9 cellular contexts compared by ENCODE assay signal in the genomic region with DNA sequence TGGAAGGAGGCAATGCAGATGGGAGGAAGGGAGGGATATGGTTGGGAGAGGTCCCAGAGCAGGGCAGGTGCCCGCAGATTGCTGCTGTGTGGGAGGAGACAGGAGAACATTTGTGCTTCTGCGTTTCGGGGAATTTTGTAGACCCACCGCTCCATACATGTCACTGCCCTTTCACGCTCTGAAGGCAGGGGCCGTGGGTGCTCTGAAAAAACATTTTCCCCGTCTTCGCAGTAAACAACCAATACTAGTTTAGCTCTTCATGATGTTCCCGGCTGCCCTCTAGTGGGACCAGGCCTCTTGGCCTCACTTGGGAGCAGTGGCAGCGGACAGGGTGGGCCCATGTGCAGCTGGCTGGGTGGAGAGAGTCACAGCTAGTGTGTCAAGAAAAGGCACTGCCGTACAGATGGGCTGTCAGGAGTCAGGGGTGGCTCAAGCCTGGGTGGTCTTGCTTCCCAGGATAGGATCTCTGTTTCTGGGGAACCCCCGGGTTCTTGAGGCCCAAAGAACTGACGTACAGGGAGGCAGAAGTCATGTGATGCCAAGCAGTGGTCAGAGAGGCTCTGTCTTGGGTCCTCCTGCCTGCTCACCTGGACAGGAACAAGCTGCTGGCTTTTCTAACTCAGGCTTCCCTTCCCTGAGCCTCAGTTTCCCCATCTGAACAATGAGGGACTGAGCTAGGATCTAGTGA. TPM values are rescaled to one million over a fixed set of nuclear protein-coding genes. Genes with fewer than 3 reads are reported as not detected.
DNase-seq lines count a peak whose midpoint lies in the region; ATAC-seq and TF ChIP-seq lines count a peak whose summit lies in the region.
"Had no signal": no experiment of that assay in that cellular context is flagged by ENCODE, and none has a peak within 500 bp of the region (broad histone marks: within the 10 kb centered on the region; RNA-seq: fewer than 3 reads in every experiment).

No MANE protein-coding gene starts in this region.

- peak overlapping the region; percentile 85 to 96 (median 90) for H3K27ac Mint-ChIP-seq in CD8-positive, alpha-beta memory T cell

- H3K36me3 ChIP-seq in CD8-positive, alpha-beta memory T cell (ENCODE audit: insufficient read depth, low read length) = peaks cover 64% of the 10 kb centered on the region
- H3K36me3 ChIP-seq in esophagus muscularis mucosa = peaks cover 0 to 65% (median 42%) of the 10 kb centered on the region in 4 donors
- peaks cover 0 to 9% of the 10 kb centered on the region in 2 donors for H3K36me3 ChIP-seq in vagina

- no peak overlapping the region for H3K4me3 ChIP-seq in CD8-positive, alpha-beta memory T cell (ENCODE audit: low read length)
- H3K4me3 ChIP-seq in WI38 (ENCODE audit: low read depth, low read length) (no peak overlapping the region), esophagus muscularis mucosa (peak overlapping the region in 1 of 4 donors; percentile 24), vagina (no peak overlapping the region)
- H3K4me3 ChIP-seq: SJSA1 had no signal

- peaks cover 49% of the 10 kb centered on the region for H3K4me1 ChIP-seq in CD8-positive, alpha-beta memory T cell (ENCODE audit: insufficient read depth, low read length)
- H3K4me1 ChIP-seq in esophagus muscularis mucosa = peaks cover 9 to 17% (median 12%) of the 10 kb centered on the region in 4 donors
- H3K4me1 ChIP-seq in vagina = no peaks in the 10 kb centered on the region
- H3K4me1 ChIP-seq: SJSA1 had no signal

- peaks cover 0 to 1% of the 10 kb centered on the region in 2 donors for H3K27me3 Mint-ChIP-seq in CD8-positive, alpha-beta memory T cell

- DNase-seq in CD8-positive, alpha-beta memory T cell = peak in 3 of 5 donors; percentile 38 to 76 (median 48)
- DNase-seq in esophagus muscularis mucosa (ENCODE audit: extremely low spot score) (no peak), myocyte (ENCODE audit: low read depth) (peak; percentile 69), vagina (ENCODE audit: extremely low spot score in 2 of 2) (no peak), GM19240 (ENCODE audit: insufficient read length, low spot score) (no peak)

- no peak for TF ChIP-seq EP300 in esophagus muscularis mucosa (IDR thresholded peaks at IDR 0.05)

- no peak for TF ChIP-seq POLR2A in esophagus muscularis mucosa (IDR thresholded peaks at IDR 0.05; ENCODE audit: low read depth)
- no peak for TF ChIP-seq POLR2A in vagina (IDR thresholded peaks at IDR 0.05)

- H3K4me3 Mint-ChIP-seq in CD8-positive, alpha-beta memory T cell = peak overlapping the region in 4 of 7 donors; percentile 15 to 54 (median 16)

- peak; percentile 30 for ATAC-seq in HG02885 (IDR thresholded peaks at IDR 0.05; ENCODE audit: poor library complexity, unreplicated experiment)
- no peak for ATAC-seq in HG03139 (IDR thresholded peaks at IDR 0.05; ENCODE audit: unreplicated experiment)

- CTCF ChIA-PET in CD8-positive, alpha-beta memory T cell (lab: Charles Lee) = interaction anchor here (0.9 to 3.7 kb wide), 12 partner anchors 15 to 122 kb away, joined by 3 to 58 read pairs (median 4); a partner anchor contains a TSS

- WGBS in esophagus muscularis mucosa = 43% methylated on average over 12 of the region's 13 CpGs

- POLR2A ChIA-PET in CD8-positive, alpha-beta memory T cell (lab: Charles Lee) = interaction anchor here (0.5 to 1.9 kb wide), 3 partner anchors 57 to 462 kb away, joined by 4 to 6 read pairs (median 4); a partner anchor contains a TSS

- intact Hi-C loops in esophagus muscularis mucosa (cut with DNase I) = loop anchor here (5.0 kb wide), 1 partner anchor 179 kb away; a partner anchor contains a TSS
- intact Hi-C loops in vagina (cut with DNase I) = loop anchor here (10.0 kb wide), 1 partner anchor 181 kb away; a partner anchor contains a TSS

- H3K9me3 Mint-ChIP-seq in CD8-positive, alpha-beta memory T cell = no peaks in the 10 kb centered on the region

- TF ChIP-seq CTCF in WI38 (IDR thresholded peaks at IDR 0.05; ENCODE audit: low read depth, low read length) (peak; percentile 55), esophagus muscularis mucosa (IDR thresholded peaks at IDR 0.05) (peak; percentile 31 to 57 (median 37)), vagina (IDR thresholded peaks at IDR 0.05) (peak in 1 of 3 experiments; percentile 41)

- H3K36me3 Mint-ChIP-seq in CD8-positive, alpha-beta memory T cell = peaks cover 10 to 90% (median 19%) of the 10 kb centered on the region in 3 donors

- H3K27ac ChIP-seq in CD8-positive, alpha-beta memory T cell (ENCODE audit: low read depth, low read length) = no peak overlapping the region
- peak overlapping the region in 1 of 4 donors; percentile 7 for H3K27ac ChIP-seq in esophagus muscularis mucosa (replicated peaks in 1 of 4)
- H3K27ac ChIP-seq in vagina = peak overlapping the region; percentile 20
- H3K27ac ChIP-seq: SJSA1 had no signal

- H3K9me3 ChIP-seq in CD8-positive, alpha-beta memory T cell (ENCODE audit: low read length) = no peaks in the 10 kb centered on the region
- H3K9me3 ChIP-seq in esophagus muscularis mucosa (no peaks in the 10 kb centered on the region), vagina (no peaks in the 10 kb centered on the region)
- H3K9me3 ChIP-seq: SJSA1 had no signal

- no peaks in the 10 kb centered on the region for H3K27me3 ChIP-seq in CD8-positive, alpha-beta memory T cell (ENCODE audit: insufficient read depth, low read length, poor library complexity, severe bottlenecking)
- H3K27me3 ChIP-seq in esophagus muscularis mucosa (no peaks in the 10 kb centered on the region), vagina (no peaks in the 10 kb centered on the region)
- H3K27me3 ChIP-seq: SJSA1 had no signal

- peaks cover 41 to 67% (median 44%) of the 10 kb centered on the region in 3 donors for H3K4me1 Mint-ChIP-seq in CD8-positive, alpha-beta memory T cell

RNA-seq across cellular contexts. Expression of a gene that starts 46.5 kb away (rescaled TPM):
- 1 to 10 TPM; 9.4 TPM for total RNA-seq in CD8-positive, alpha-beta memory T cell
- 90.4 TPM for polyA plus RNA-seq in CD8-positive, alpha-beta memory T cell
- 10 to 100 TPM; 21.6 to 43.0 (median 34.9) TPM for total RNA-seq in esophagus muscularis mucosa
- total RNA-seq in myocyte = 12.1 and 24.7 TPM in 2 replicates
- 14.0 TPM for polyA plus RNA-seq in myocyte (2012)
- 40.3 TPM for total RNA-seq in vagina

RNA-seq across cellular contexts. Expression of a gene that starts 56.5 kb away (rescaled TPM):
- total RNA-seq in CD8-positive, alpha-beta memory T cell = 100 to 1,000 TPM; 173 to 178 TPM
- 165 TPM for polyA plus RNA-seq in CD8-positive, alpha-beta memory T cell
- total RNA-seq in esophagus muscularis mucosa (10 to 100 TPM; 14.4 to 22.5 (median 16.6) TPM), myocyte (10.0 and 15.7 TPM in 2 replicates), vagina (114 TPM)
- 10.5 TPM for polyA plus RNA-seq in myocyte (2012)

Comparison
In these comparisons a context has a peak if more than half of its experiments do, and no peak if none do; other contexts are left out.
1. DNase-seq: peak in CD8-positive, alpha-beta memory T cell (3 of 5) and myocyte (single experiment); none in esophagus muscularis mucosa (single experiment), vagina (0 of 2) and GM19240 (single experiment).